1 cellular context compared by ENCODE assay signal in the genomic region with DNA sequence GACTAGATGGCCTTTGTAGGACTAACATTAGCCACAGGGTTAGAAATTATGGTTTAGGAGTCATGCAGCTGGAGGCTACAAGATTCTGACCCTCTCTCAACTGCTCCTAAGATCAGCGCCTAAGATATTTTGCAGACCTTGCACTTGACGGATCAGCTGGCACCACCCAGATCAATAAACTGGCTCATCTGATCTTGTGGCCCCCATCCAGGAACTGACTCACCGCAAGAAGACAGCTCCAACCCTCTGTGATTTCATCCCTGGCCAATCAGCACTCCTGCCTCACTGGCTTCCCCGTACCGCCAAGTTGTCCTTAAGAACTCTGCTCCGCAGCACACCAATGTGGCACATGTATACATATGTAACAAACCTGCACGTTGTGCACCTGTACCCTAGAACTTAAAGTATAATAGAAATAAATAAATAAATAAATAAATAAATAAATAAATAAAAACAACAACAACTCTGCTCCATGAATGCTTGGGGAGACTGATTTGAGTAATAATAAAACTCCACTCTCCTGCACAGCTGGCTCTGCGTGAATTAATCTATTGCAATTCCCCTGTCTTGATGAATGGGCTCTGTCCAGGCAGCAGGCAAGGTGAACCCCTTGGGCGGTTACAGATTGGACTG.
TF ChIP-seq lines count a peak whose summit lies in the region.

No MANE protein-coding gene starts in this region.

TF ChIP-seq in HEK293, 187 proteins besides CTCF, POLR2A, EP300 and RAD21:
- TF ChIP-seq ZNF518A (tag by site-specific recombination; conservative IDR thresholded peaks at IDR 0.05; ENCODE audit: low read depth) (peak; percentile 70), ZNF426 (tag by site-specific recombination; IDR thresholded peaks at IDR 0.05) (peak; percentile 54), ZNF623 (tag by site-specific recombination; IDR thresholded peaks at IDR 0.05) (peak; percentile 40; the same call in 1 of the 2 replicates), ZBTB8A (tag by site-specific recombination; IDR thresholded peaks at IDR 0.05) (0 out of 2 replicates have a peak, but pooled peaks have one; percentile 32), ZNF394 (tag by site-specific recombination; IDR thresholded peaks at IDR 0.05; ENCODE audit: borderline replicate concordance) (peak; percentile 87), ZNF433 (tag by site-specific recombination; IDR thresholded peaks at IDR 0.05; ENCODE audit: low read depth) (peak; percentile 59; the same call in 1 of the 2 replicates), ZNF140 (tag by site-specific recombination; IDR thresholded peaks at IDR 0.05) (peak; percentile 52; the same call in 1 of the 2 replicates), ZNF555 (tag by site-specific recombination; conservative IDR thresholded peaks at IDR 0.05) (peak; percentile 39)
- TF ChIP-seq, protein P1, sequence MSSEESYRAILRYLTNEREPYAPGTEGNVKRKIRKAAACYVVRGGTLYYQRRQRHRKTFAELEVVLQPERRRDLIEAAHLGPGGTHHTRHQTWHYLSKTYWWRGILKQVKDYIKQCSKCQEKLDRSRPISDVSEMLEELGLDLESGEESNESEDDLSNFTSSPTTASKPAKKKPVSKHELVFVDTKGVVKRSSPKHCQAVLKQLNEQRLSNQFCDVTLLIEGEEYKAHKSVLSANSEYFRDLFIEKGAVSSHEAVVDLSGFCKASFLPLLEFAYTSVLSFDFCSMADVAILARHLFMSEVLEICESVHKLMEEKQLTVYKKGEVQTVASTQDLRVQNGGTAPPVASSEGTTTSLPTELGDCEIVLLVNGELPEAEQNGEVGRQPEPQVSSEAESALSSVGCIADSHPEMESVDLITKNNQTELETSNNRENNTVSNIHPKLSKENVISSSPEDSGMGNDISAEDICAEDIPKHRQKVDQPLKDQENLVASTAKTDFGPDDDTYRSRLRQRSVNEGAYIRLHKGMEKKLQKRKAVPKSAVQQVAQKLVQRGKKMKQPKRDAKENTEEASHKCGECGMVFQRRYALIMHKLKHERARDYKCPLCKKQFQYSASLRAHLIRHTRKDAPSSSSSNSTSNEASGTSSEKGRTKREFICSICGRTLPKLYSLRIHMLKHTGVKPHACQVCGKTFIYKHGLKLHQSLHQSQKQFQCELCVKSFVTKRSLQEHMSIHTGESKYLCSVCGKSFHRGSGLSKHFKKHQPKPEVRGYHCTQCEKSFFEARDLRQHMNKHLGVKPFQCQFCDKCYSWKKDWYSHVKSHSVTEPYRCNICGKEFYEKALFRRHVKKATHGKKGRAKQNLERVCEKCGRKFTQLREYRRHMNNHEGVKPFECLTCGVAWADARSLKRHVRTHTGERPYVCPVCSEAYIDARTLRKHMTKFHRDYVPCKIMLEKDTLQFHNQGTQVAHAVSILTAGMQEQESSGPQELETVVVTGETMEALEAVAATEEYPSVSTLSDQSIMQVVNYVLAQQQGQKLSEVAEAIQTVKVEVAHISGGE (tag by site-specific recombination; conservative IDR thresholded peaks at IDR 0.05; ENCODE audit: low read depth) = peak; percentile 50
